In genomic region chr13:93951153-93951552, GRCh38 we compare ENCODE assay signal across 14 cellular contexts.
A peak's percentile ranks its signal among the peaks of the same experiment; 100 is the strongest.
DNase-seq lines count a peak whose midpoint lies in the region; ATAC-seq and TF ChIP-seq lines count a peak whose summit lies in the region.
"Had no signal": no experiment of that assay in that cellular context is flagged by ENCODE, and none has a peak within 500 bp of the region (broad histone marks: within the 10 kb centered on the region; RNA-seq: fewer than 3 reads in every experiment).

No MANE protein-coding gene starts in this region.

- intact Hi-C loops in PC-3 (cut with micrococcal nuclease), result loop anchor here (2.0 to 10.0 kb wide), 2 partner anchors 702 to 1056 kb away; no protein-coding TSS in a partner anchor
- intact Hi-C loops in CD4-positive, alpha-beta memory T cell (cut with micrococcal nuclease), result no loop called here

- CTCF ChIA-PET in BJ (lab: Yijun Ruan, JAX), result interaction anchor here (2.6 kb wide), 1 partner anchor 14 kb away, joined by 6 read pairs; no protein-coding TSS in a partner anchor
- CTCF ChIA-PET in PC-3 (lab: Charles Lee), result interaction anchor here (0.5 to 0.6 kb wide), 2 partner anchors 171 to 731 kb away, joined by 3 to 4 read pairs; no protein-coding TSS in a partner anchor
- CTCF ChIA-PET in CD4-positive, alpha-beta memory T cell (lab: Charles Lee; ENCODE audit: partially characterized antibody), result no interaction called here
- CTCF ChIA-PET in WTC11 (lab: Charles Lee), result no interaction called here

- no peaks in the 10 kb centered on the region for H3K4me1 ChIP-seq in PC-3 (ENCODE audit: insufficient read depth, low read length)
- no peaks in the 10 kb centered on the region for H3K4me1 ChIP-seq in CD4-positive, alpha-beta memory T cell (ENCODE audit: insufficient read depth, low read length)

- DNase-seq in BJ (ENCODE audit: low read depth), result no peak
- peak; percentile 5 for DNase-seq in H4 (ENCODE audit: low spot score)
- DNase-seq in PC-3, result peak; percentile 7
- peak; percentile 3 for DNase-seq in hepatic stellate cell (ENCODE audit: low spot score)
- DNase-seq in CD4-positive, alpha-beta memory T cell, result no peak
- no peak for DNase-seq in stimulated activated CD4-positive, alpha-beta T cell treated with anti-CD3 and anti-CD28 coated beads, Interleukin-4, amount 100 ng/mL, for 4 hours
- no peak for DNase-seq in WTC11 (ENCODE audit: low spot score)
- DNase-seq: activated CD4-positive, alpha-beta T cell treated with anti-CD3 and anti-CD28 coated beads, Interleukin-2, amount 50 U/mL, for 4 hours; activated naive CD4-positive, alpha-beta T cell; NK-92 treated with Interleukin-12 subunit alpha and Interleukin-12 subunit beta, amount 100 ng/mL, for 24 hours; stimulated activated naive CD4-positive, alpha-beta T cell treated with Interleukin-2 at 50 U/mL for 16 hours; T-cell had no signal

- POLR2A ChIA-PET in BJ (lab: Charles Lee), result no interaction called here
- POLR2A ChIA-PET in PC-3 (lab: Charles Lee; ENCODE audit: unreplicated experiment), result no interaction called here
- POLR2A ChIA-PET in CD4-positive, alpha-beta memory T cell (lab: Charles Lee; ENCODE audit: partially characterized antibody), result no interaction called here
- POLR2A ChIA-PET in WTC11 (lab: Charles Lee), result no interaction called here

- peaks cover 0 to 1% of the 10 kb centered on the region in 2 donors for H3K27me3 Mint-ChIP-seq in CD4-positive, alpha-beta memory T cell
- no peaks in the 10 kb centered on the region for H3K27me3 Mint-ChIP-seq in WTC11 (ENCODE audit: low read depth)
- H3K27me3 Mint-ChIP-seq: T-cell had no signal

- H3K9me3 ChIP-seq in PC-3 (ENCODE audit: low read length), result no peaks in the 10 kb centered on the region
- no peaks in the 10 kb centered on the region for H3K9me3 ChIP-seq in CD4-positive, alpha-beta memory T cell (ENCODE audit: control insufficient read depth in 1 of 2, low read length in 2 of 2)

- H3K9me2 ChIP-seq in PC-3 (replicated peaks; ENCODE audit: low read length), result no peaks in the 10 kb centered on the region

- H3K4me3 ChIP-seq in BJ (ENCODE audit: low read depth, low read length), result no peak overlapping the region
- H3K4me3 ChIP-seq in PC-3 (ENCODE audit: low read length), result no peak overlapping the region
- H3K4me3 ChIP-seq in CD4-positive, alpha-beta memory T cell (ENCODE audit: low read length in 2 of 2), result no peak overlapping the region
- H3K4me3 ChIP-seq: lung had no signal

- no peaks in the 10 kb centered on the region for H3K27me3 ChIP-seq in BJ (ENCODE audit: control insufficient read depth, insufficient read depth, low read length)
- no peaks in the 10 kb centered on the region for H3K27me3 ChIP-seq in PC-3 (ENCODE audit: low read length)
- H3K27me3 ChIP-seq in CD4-positive, alpha-beta memory T cell (ENCODE audit: insufficient read depth, low read length), result no peaks in the 10 kb centered on the region

- no peak overlapping the region for H3K9ac ChIP-seq in PC-3 (ENCODE audit: low read length)

- H3K36me3 ChIP-seq in BJ (ENCODE audit: control insufficient read depth, insufficient read depth, low read length), result no peaks in the 10 kb centered on the region
- no peaks in the 10 kb centered on the region for H3K36me3 ChIP-seq in PC-3 (ENCODE audit: low read depth, low read length)
- no peaks in the 10 kb centered on the region for H3K36me3 ChIP-seq in CD4-positive, alpha-beta memory T cell (ENCODE audit: insufficient read depth, low read length)

- no peak overlapping the region for H2AFZ ChIP-seq in PC-3 (ENCODE audit: low read length)

- H3F3A ChIP-seq in PC-3 (ENCODE audit: low read length, unreplicated experiment), result no peaks in the 10 kb centered on the region

- no peak overlapping the region for H3K4me2 ChIP-seq in PC-3 (ENCODE audit: low read length)

- no peaks in the 10 kb centered on the region for H4K20me1 ChIP-seq in PC-3 (ENCODE audit: low read length)

- no peaks in the 10 kb centered on the region for H3K4me1 Mint-ChIP-seq in CD4-positive, alpha-beta memory T cell
- peaks cover 15% of the 10 kb centered on the region for H3K4me1 Mint-ChIP-seq in WTC11
- H3K4me1 Mint-ChIP-seq: T-cell had no signal

- ATAC-seq in PC-3 (peak; percentile 56), GM18502 (IDR thresholded peaks at IDR 0.05; ENCODE audit: poor library complexity, unreplicated experiment) (no peak), WTC11 (no peak; the same call in 1 of the 2 replicates)
- ATAC-seq: T-cell had no signal

- H3K36me3 Mint-ChIP-seq in CD4-positive, alpha-beta memory T cell, result no peaks in the 10 kb centered on the region
- H3K36me3 Mint-ChIP-seq in WTC11, result no peaks in the 10 kb centered on the region
- H3K36me3 Mint-ChIP-seq: T-cell had no signal

- no peak overlapping the region for H3K4me3 Mint-ChIP-seq in CD4-positive, alpha-beta memory T cell
- no peak overlapping the region for H3K4me3 Mint-ChIP-seq in WTC11
- H3K4me3 Mint-ChIP-seq: T-cell had no signal

- H3K9me3 Mint-ChIP-seq in CD4-positive, alpha-beta memory T cell, result no peaks in the 10 kb centered on the region
- no peaks in the 10 kb centered on the region for H3K9me3 Mint-ChIP-seq in WTC11
- H3K9me3 Mint-ChIP-seq: T-cell had no signal

- BruUV-seq in PC-3 (replicated peaks; lab: Mats Ljungman, UMichigan), result no TSS peak

- no peak overlapping the region for H3K27ac ChIP-seq in PC-3 (ENCODE audit: low read length)
- no peak overlapping the region for H3K27ac ChIP-seq in CD4-positive, alpha-beta memory T cell (ENCODE audit: low read depth, low read length)

- H3K79me2 ChIP-seq in PC-3 (ENCODE audit: low read length), result no peaks in the 10 kb centered on the region

- peak; percentile 34; the same call in 1 of the 2 replicates for TF ChIP-seq CTCF in BJ (IDR thresholded peaks at IDR 0.05; ENCODE audit: insufficient read depth, low read depth, low read length)
- TF ChIP-seq CTCF in PC-3 (conservative IDR thresholded peaks at IDR 0.05; ENCODE audit: low read depth, low read length), result peak; percentile 47; the same call in 1 of the 2 replicates
- no peak for TF ChIP-seq CTCF in WTC11 (IDR thresholded peaks at IDR 0.05)

- no peak overlapping the region for H3K27ac Mint-ChIP-seq in CD4-positive, alpha-beta memory T cell
- no peak overlapping the region for H3K27ac Mint-ChIP-seq in WTC11
- H3K27ac Mint-ChIP-seq: T-cell had no signal

TF ChIP-seq in WTC11, 78 proteins besides CTCF, POLR2A, EP300 and RAD21 (continues in another document):
- no peak for TF ChIP-seq ELF4 (CRISPR knock-in tag; IDR thresholded peaks at IDR 0.05; ENCODE audit: low read depth)
- no peak for TF ChIP-seq ZNF219 (CRISPR knock-in tag; IDR thresholded peaks at IDR 0.05; ENCODE audit: borderline replicate concordance)
- no peak for TF ChIP-seq ERG (CRISPR knock-in tag; IDR thresholded peaks at IDR 0.05)
- no peak for TF ChIP-seq IRF2 (CRISPR knock-in tag; IDR thresholded peaks at IDR 0.05; ENCODE audit: borderline replicate concordance, low read depth)
- no peak for TF ChIP-seq AFF4 (CRISPR knock-in tag; IDR thresholded peaks at IDR 0.05; ENCODE audit: borderline replicate concordance)
- no peak for TF ChIP-seq ZNF263 (CRISPR knock-in tag; IDR thresholded peaks at IDR 0.05; ENCODE audit: low read depth)
- no peak for TF ChIP-seq E2F4 (CRISPR knock-in tag; IDR thresholded peaks at IDR 0.05; ENCODE audit: borderline replicate concordance, low read depth)

Comparison
In these comparisons a context has a peak if more than half of its experiments do, and no peak if none do; other contexts are left out.
1. DNase-seq: peak in H4 (single experiment), PC-3 (single experiment) and hepatic stellate cell (single experiment); none in BJ (single experiment), CD4-positive, alpha-beta memory T cell (0 of 5), stimulated activated CD4-positive, alpha-beta T cell treated with anti-CD3 and anti-CD28 coated beads, Interleukin-4, amount 100 ng/mL, for 4 hours (0 of 2) and WTC11 (single experiment).
2. CTCF ChIA-PET loops: an anchor here in BJ (2.6 kb wide) and PC-3 (0.5 to 0.6 kb wide); none called in CD4-positive, alpha-beta memory T cell and WTC11.